Comparison of ENCODE assay signal across 2 cellular contexts in the genomic region with DNA sequence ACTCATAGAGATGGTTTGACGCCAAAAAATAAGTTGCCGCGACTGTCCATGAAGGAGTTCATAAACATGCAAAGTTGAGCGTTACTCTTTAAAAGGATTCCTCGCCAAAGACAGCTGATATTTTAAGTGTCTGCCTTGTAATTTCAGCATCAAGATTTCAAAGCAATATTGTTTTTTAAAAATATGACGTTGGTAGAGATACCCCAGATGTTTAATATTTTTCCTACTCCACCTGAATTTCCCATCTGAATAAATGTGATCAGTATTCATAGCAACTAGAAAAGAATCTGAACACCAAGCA.
TF ChIP-seq lines count a peak whose summit lies in the region.

No MANE protein-coding gene starts in this region.

TF ChIP-seq in A549, 52 proteins besides CTCF, POLR2A, EP300 and RAD21:
- TF ChIP-seq HOXB5 (CRISPR knock-in tag; IDR thresholded peaks at IDR 0.05) (no peak), SREBF2 (IDR thresholded peaks at IDR 0.05) (no peak), NFE2L2 (conservative IDR thresholded peaks at IDR 0.05; ENCODE audit: low read length) (no peak), NR3C1 (IDR thresholded peaks at IDR 0.05) (no peak), USF2 (IDR thresholded peaks at IDR 0.05) (no peak), HOXB13 (CRISPR knock-in tag; IDR thresholded peaks at IDR 0.05; ENCODE audit: low read depth) (no peak), CBX2 (IDR thresholded peaks at IDR 0.05; ENCODE audit: borderline replicate concordance, low read depth) (no peak), CEBPB (IDR thresholded peaks at IDR 0.05) (no peak), RARB (CRISPR knock-in tag; IDR thresholded peaks at IDR 0.05) (no peak), PBX3 (IDR thresholded peaks at IDR 0.05) (no peak), MAFK (IDR thresholded peaks at IDR 0.05; ENCODE audit: partially characterized antibody) (no peak), ATOH8 (CRISPR knock-in tag; IDR thresholded peaks at IDR 0.05; ENCODE audit: low read depth) (no peak), CHD2 (IDR thresholded peaks at IDR 0.05; ENCODE audit: low read length, partially characterized antibody) (no peak), RCOR1 (IDR thresholded peaks at IDR 0.05; ENCODE audit: low read depth, low read length) (no peak)

TF ChIP-seq in endothelial cell of umbilical vein, 7 proteins besides CTCF, POLR2A, EP300 and RAD21:
- no peak for TF ChIP-seq EZH2 (IDR thresholded peaks at IDR 0.05; ENCODE audit: borderline replicate concordance, low read depth, low read length, severe bottlenecking)
- TF ChIP-seq GATA2 (IDR thresholded peaks at IDR 0.05; ENCODE audit: insufficient read depth, insufficient read length, low read depth, low read length) = no peak
- TF ChIP-seq JUN (IDR thresholded peaks at IDR 0.05; ENCODE audit: borderline replicate concordance, insufficient read depth, insufficient read length, low read depth) = no peak
- TF ChIP-seq MAX (IDR thresholded peaks at IDR 0.05; ENCODE audit: insufficient read depth, insufficient read length) = no peak
- TF ChIP-seq MYC (IDR thresholded peaks at IDR 0.05; ENCODE audit: low read depth, low read length) = no peak
- no peak for TF ChIP-seq FOS (IDR thresholded peaks at IDR 0.05; ENCODE audit: borderline replicate concordance, insufficient read depth, low read length)
- TF ChIP-seq POLR2AphosphoS5 (IDR thresholded peaks at IDR 0.05; ENCODE audit: insufficient read depth, low read depth, low read length) = no peak
